In genomic region chr7:120927454-120928103, GRCh38 we compare ENCODE assay signal across 1 cellular context.
TF ChIP-seq lines count a peak whose summit lies in the region.

No MANE protein-coding gene starts in this region.

TF ChIP-seq in GM23338, 12 proteins besides CTCF, POLR2A, EP300 and RAD21 (continued from another document):
- TF ChIP-seq EZH2phosphoT487 (IDR thresholded peaks at IDR 0.05; ENCODE audit: unreplicated experiment), result no peak
- no peak for TF ChIP-seq ZNF462 (CRISPR knock-in tag; IDR thresholded peaks at IDR 0.05)
TF ChIP-seq in GM23338: peak in this region for 0.
